ENCODE assay signal across 11 cellular contexts in genomic region chr6:138160329-138161117, GRCh38. TPM values are rescaled to one million over a fixed set of nuclear protein-coding genes. Genes with fewer than 3 reads are reported as not detected.
DNase-seq lines count a peak whose midpoint lies in the region; ATAC-seq, FAIRE-seq and TF ChIP-seq lines count a peak whose summit lies in the region.
"Had no signal": no experiment of that assay in that cellular context is flagged by ENCODE, and none has a peak within 500 bp of the region (broad histone marks: within the 10 kb centered on the region; RNA-seq: fewer than 3 reads in every experiment).

No MANE protein-coding gene starts in this region.

- no peak for DNase-seq in CD8-positive, alpha-beta T cell
- DNase-seq in HuH-7.5 (ENCODE audit: low spot score): peak; percentile 36
- no peak for DNase-seq in activated naive CD8-positive, alpha-beta T cell treated with anti-CD3 and anti-CD28 coated beads, Interleukin-2, amount 50 U/mL, for 24 hours
- DNase-seq in naive thymus-derived CD4-positive, alpha-beta T cell: no peak
- no peak for DNase-seq in urothelium cell line (ENCODE audit: low spot score)
- DNase-seq: activated CD4-positive, alpha-beta T cell treated with anti-CD3 and anti-CD28 coated beads, Interleukin-2, amount 50 U/mL, for 4 hours; stimulated activated CD4-positive, alpha-beta T cell treated with anti-CD3 and anti-CD28 coated beads, Interleukin-4, amount 100 ng/mL, for 24 hours had no signal

- H3K4me1 ChIP-seq in CD8-positive, alpha-beta T cell (ENCODE audit: insufficient read depth, low read length): peaks cover 8% of the 10 kb centered on the region
- H3K4me1 ChIP-seq in naive thymus-derived CD4-positive, alpha-beta T cell (ENCODE audit: control insufficient read depth in 2 of 2, insufficient read depth in 2 of 2, low read length in 2 of 2): peaks cover 0 to 3% of the 10 kb centered on the region in 2 donors

- POLR2A ChIA-PET in CD8-positive, alpha-beta T cell (lab: Charles Lee): no interaction called here
- POLR2A ChIA-PET in naive thymus-derived CD4-positive, alpha-beta T cell (lab: Charles Lee): no interaction called here

- peak overlapping the region; percentile 70 for H3K4me3 Mint-ChIP-seq in CD8-positive, alpha-beta T cell
- peak overlapping the region; percentile 59 for H3K4me3 Mint-ChIP-seq in activated naive CD8-positive, alpha-beta T cell treated with anti-CD3 and anti-CD28 coated beads, Interleukin-2, amount 50 U/mL, for 24 hours
- H3K4me3 Mint-ChIP-seq in naive thymus-derived CD4-positive, alpha-beta T cell: peak overlapping the region; percentile 24 to 78 (median 61)

- no peak overlapping the region for H3K4me3 ChIP-seq in CD8-positive, alpha-beta T cell (ENCODE audit: low read depth, low read length)
- H3K4me3 ChIP-seq in naive thymus-derived CD4-positive, alpha-beta T cell (ENCODE audit: low read length): no peak overlapping the region

- H3K27me3 Mint-ChIP-seq in CD8-positive, alpha-beta T cell (ENCODE audit: low read depth): peaks cover 55% of the 10 kb centered on the region
- peaks cover 64% of the 10 kb centered on the region for H3K27me3 Mint-ChIP-seq in activated naive CD8-positive, alpha-beta T cell treated with anti-CD3 and anti-CD28 coated beads, Interleukin-2, amount 50 U/mL, for 24 hours
- peaks cover 62 to 69% (median 65%) of the 10 kb centered on the region in 5 donors for H3K27me3 Mint-ChIP-seq in naive thymus-derived CD4-positive, alpha-beta T cell

- no peaks in the 10 kb centered on the region for H3K36me3 ChIP-seq in CD8-positive, alpha-beta T cell (ENCODE audit: insufficient read depth, low read length)
- H3K36me3 ChIP-seq in naive thymus-derived CD4-positive, alpha-beta T cell (ENCODE audit: control insufficient read depth in 2 of 3, insufficient read depth in 3 of 3, low read length in 3 of 3): no peaks in the 10 kb centered on the region

- H3K27me3 ChIP-seq in CD8-positive, alpha-beta T cell (ENCODE audit: insufficient read depth, low read length): peaks cover 20% of the 10 kb centered on the region
- H3K27me3 ChIP-seq in naive thymus-derived CD4-positive, alpha-beta T cell (ENCODE audit: control insufficient read depth in 2 of 2, insufficient read depth in 2 of 2, low read length in 2 of 2): peaks cover 7 to 19% of the 10 kb centered on the region in 2 donors

- H3K4me1 Mint-ChIP-seq in CD8-positive, alpha-beta T cell (ENCODE audit: low read depth): peaks cover 8% of the 10 kb centered on the region
- H3K4me1 Mint-ChIP-seq in activated naive CD8-positive, alpha-beta T cell treated with anti-CD3 and anti-CD28 coated beads, Interleukin-2, amount 50 U/mL, for 24 hours: peaks cover 15% of the 10 kb centered on the region
- H3K4me1 Mint-ChIP-seq in naive thymus-derived CD4-positive, alpha-beta T cell: peaks cover 2 to 16% (median 8%) of the 10 kb centered on the region in 7 donors

- no peaks in the 10 kb centered on the region for H3K36me3 Mint-ChIP-seq in CD8-positive, alpha-beta T cell
- H3K36me3 Mint-ChIP-seq in activated naive CD8-positive, alpha-beta T cell treated with anti-CD3 and anti-CD28 coated beads, Interleukin-2, amount 50 U/mL, for 24 hours (ENCODE audit: low read depth): no peaks in the 10 kb centered on the region
- no peaks in the 10 kb centered on the region for H3K36me3 Mint-ChIP-seq in naive thymus-derived CD4-positive, alpha-beta T cell

- FAIRE-seq in urothelium cell line (lab: Jason Lieb, UNC): no peak

- CTCF ChIA-PET in CD8-positive, alpha-beta T cell (lab: Charles Lee): no interaction called here
- CTCF ChIA-PET in naive thymus-derived CD4-positive, alpha-beta T cell (lab: Charles Lee): no interaction called here

- no peak for TF ChIP-seq CTCF in CD8-positive, alpha-beta T cell (IDR thresholded peaks at IDR 0.05)

- no peak overlapping the region for H3K27ac ChIP-seq in CD8-positive, alpha-beta T cell (ENCODE audit: low read depth, low read length)
- no peak overlapping the region for H3K27ac ChIP-seq in naive thymus-derived CD4-positive, alpha-beta T cell (ENCODE audit: low read depth, low read length)

- no peaks in the 10 kb centered on the region for H3K9me3 Mint-ChIP-seq in CD8-positive, alpha-beta T cell
- no peaks in the 10 kb centered on the region for H3K9me3 Mint-ChIP-seq in activated naive CD8-positive, alpha-beta T cell treated with anti-CD3 and anti-CD28 coated beads, Interleukin-2, amount 50 U/mL, for 24 hours
- no peaks in the 10 kb centered on the region for H3K9me3 Mint-ChIP-seq in naive thymus-derived CD4-positive, alpha-beta T cell

- H3K9me3 ChIP-seq in CD8-positive, alpha-beta T cell (ENCODE audit: low read length): no peaks in the 10 kb centered on the region
- no peaks in the 10 kb centered on the region for H3K9me3 ChIP-seq in naive thymus-derived CD4-positive, alpha-beta T cell (ENCODE audit: control insufficient read depth in 2 of 3, low read length in 3 of 3)

- intact Hi-C loops in CD8-positive, alpha-beta T cell (cut with DNase I, micrococcal nuclease): loop anchor here in 1 of 2 experiments (5.0 kb wide), 1 partner anchor 242 kb away; the partner anchor contains the start of gene HEBP2
- intact Hi-C loops in naive thymus-derived CD4-positive, alpha-beta T cell (cut with micrococcal nuclease): loop anchor here in 1 of 2 donors (5.0 kb wide), 1 partner anchor 53 kb away; the partner anchor contains the start of gene PERP

- ATAC-seq in CD8-positive, alpha-beta T cell: no peak
- no peak for ATAC-seq in activated naive CD8-positive, alpha-beta T cell treated with anti-CD3 and anti-CD28 coated beads, Interleukin-2, amount 50 U/mL, for 24 hours
- no peak for ATAC-seq in naive thymus-derived CD4-positive, alpha-beta T cell
- ATAC-seq in HG03565 (IDR thresholded peaks at IDR 0.05; ENCODE audit: unreplicated experiment): no peak
- no peak for ATAC-seq in GM18520 (IDR thresholded peaks at IDR 0.05; ENCODE audit: unreplicated experiment)
- no peak for ATAC-seq in HG02981 (IDR thresholded peaks at IDR 0.05; ENCODE audit: unreplicated experiment)

- no peak overlapping the region for H3K27ac Mint-ChIP-seq in CD8-positive, alpha-beta T cell
- H3K27ac Mint-ChIP-seq in activated naive CD8-positive, alpha-beta T cell treated with anti-CD3 and anti-CD28 coated beads, Interleukin-2, amount 50 U/mL, for 24 hours: no peak overlapping the region
- no peak overlapping the region for H3K27ac Mint-ChIP-seq in naive thymus-derived CD4-positive, alpha-beta T cell

RNA-seq across cellular contexts. Expression of gene ARFGEF3, which starts 1.2 kb away (rescaled TPM):
- total RNA-seq in CD8-positive, alpha-beta T cell: not detected
- total RNA-seq in naive thymus-derived CD4-positive, alpha-beta T cell: under 1 TPM in 3 of 5 experiments, not detected in 2; 0.02 to 0.15 (median 0.03) TPM
- polyA plus RNA-seq in naive thymus-derived CD4-positive, alpha-beta T cell: not detected

RNA-seq across cellular contexts. Expression of gene PERP, which starts 53.3 kb away (rescaled TPM):
- 1 to 10 TPM; 1.6 to 1.9 TPM for total RNA-seq in CD8-positive, alpha-beta T cell
- total RNA-seq in naive thymus-derived CD4-positive, alpha-beta T cell: 1 to 10 TPM in 2 of 5 experiments, under 1 TPM in 3; 0.45 to 5.9 (median 0.46) TPM
- polyA plus RNA-seq in naive thymus-derived CD4-positive, alpha-beta T cell: under 1 TPM; 0.11 to 0.17 TPM

RNA-seq across cellular contexts. Expression of gene PBOV1, which starts 57.8 kb away (rescaled TPM):
- not detected for total RNA-seq in CD8-positive, alpha-beta T cell
- total RNA-seq in naive thymus-derived CD4-positive, alpha-beta T cell: not detected
- polyA plus RNA-seq in naive thymus-derived CD4-positive, alpha-beta T cell: not detected
- total RNA-seq: lung microvascular endothelial cell had no signal
